In the genomic region with DNA sequence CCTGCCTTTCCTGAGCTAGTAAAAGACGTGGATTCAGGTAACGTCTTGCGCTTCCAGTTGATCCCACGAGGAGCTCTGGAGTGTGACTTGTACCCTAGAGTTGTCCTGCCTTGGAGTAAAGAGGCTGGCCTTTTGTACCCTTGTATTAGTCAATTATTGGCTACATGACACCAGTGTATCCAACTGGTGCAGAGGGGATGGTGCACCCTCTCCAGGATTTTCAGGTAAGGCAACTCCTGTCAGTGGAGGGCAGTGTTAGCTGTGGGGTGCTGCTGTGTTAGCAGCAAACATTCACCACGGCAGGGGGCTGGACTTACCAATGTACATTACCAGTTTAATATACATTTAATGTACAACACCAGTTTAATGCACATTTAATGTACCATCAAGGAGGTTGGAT, we compare ENCODE assay signal across 16 cellular contexts.
DNase-seq lines count a peak whose midpoint lies in the region; ATAC-seq and TF ChIP-seq lines count a peak whose summit lies in the region.
"Had no signal": no experiment of that assay in that cellular context is flagged by ENCODE, and none has a peak within 500 bp of the region (broad histone marks: within the 10 kb centered on the region; RNA-seq: fewer than 3 reads in every experiment).

No MANE protein-coding gene starts in this region.

- no peak overlapping the region for H3K4me3 Mint-ChIP-seq in Calu3 (ENCODE audit: low read depth, unreplicated experiment)
- H3K4me3 Mint-ChIP-seq: activated T-cell treated with anti-CD3 and anti-CD28 coated beads, Interleukin-2, amount 50 U/mL, for 24 hours; CD4-positive, alpha-beta T cell; dendritic cell treated with granulocyte-macrophage colony-stimulating factor and Interleukin-4, amounts not matched to agents 40 ng/mL and 50 ng/mL, for 4 days; memory B cell; T-helper 1 cell treated with Interleukin-12 subunit alpha and Interleukin-12 subunit beta and Interleukin-4 antibody, amounts not matched to agents 30 μg/mL and 1 μg/mL, for 36 hours had no signal

- in situ Hi-C loops in IMR-90 (cut with MboI; ENCODE audit: low sequenced_read_pairs) (no loop called here), astrocyte of the spinal cord (cut with HindIII; ENCODE audit: low sequenced_read_pairs) (no loop called here)

- H4K91ac ChIP-seq in IMR-90 (ENCODE audit: insufficient read depth, low read depth, low read length): no peak overlapping the region

- H3K36me3 ChIP-seq in IMR-90 (ENCODE audit: control insufficient read depth, insufficient read depth, low read length): no peaks in the 10 kb centered on the region
- H3K36me3 ChIP-seq in mesendoderm (ENCODE audit: control insufficient read depth, insufficient read depth, low read length): no peaks in the 10 kb centered on the region

- no peaks in the 10 kb centered on the region for H3K27me3 Mint-ChIP-seq in Calu3 (ENCODE audit: unreplicated experiment)

- H3K14ac ChIP-seq in IMR-90 (replicated peaks; ENCODE audit: low read depth, low read length): no peak overlapping the region

- H3K4me1 Mint-ChIP-seq in Calu3 (ENCODE audit: low read depth, unreplicated experiment): peaks cover 45% of the 10 kb centered on the region

- no peak for TF ChIP-seq CTCF in Calu3 (IDR thresholded peaks at IDR 0.05; ENCODE audit: unreplicated experiment)
- TF ChIP-seq CTCF in IMR-90 (conservative IDR thresholded peaks at IDR 0.05; ENCODE audit: low read depth, low read length): no peak
- peak; percentile 7 for TF ChIP-seq CTCF in astrocyte of the spinal cord (IDR thresholded peaks at IDR 0.05; ENCODE audit: low read depth, low read length)

- no peak overlapping the region for H2BK5ac ChIP-seq in IMR-90 (ENCODE audit: low read depth, low read length, poor library complexity, severe bottlenecking)
- no peak overlapping the region for H2BK5ac ChIP-seq in mesendoderm (ENCODE audit: low read length)

- H3K4me2 ChIP-seq in IMR-90 (ENCODE audit: low read depth, low read length): no peak overlapping the region
- H3K4me2 ChIP-seq in mesendoderm (ENCODE audit: low read length): no peak overlapping the region

- DNase-seq in Calu3 (peak; percentile 42), IMR-90 (no peak), astrocyte of the spinal cord (ENCODE audit: low read depth, low spot score) (no peak), mesendoderm (peak; percentile 34), activated gamma-delta T cell (lab: John Stamatoyannopoulos, UW) (no peak)
- DNase-seq in activated CD8-positive, alpha-beta memory T cell treated with anti-CD3 and anti-CD28 coated beads, Interleukin-2, amount 50 U/mL, for 48 hours: no peak
- DNase-seq: activated CD4-positive, CD25-positive, alpha-beta regulatory T cell treated with anti-CD3 and anti-CD28 coated beads, Interleukin-2, amount 50 U/mL, for 72 hours; activated T-cell treated with anti-CD3 and anti-CD28 coated beads, Interleukin-2, amount 50 U/mL, for 24 hours; CD4-positive, alpha-beta T cell; occipital lobe; small intestine; stimulated activated naive CD8-positive, alpha-beta T cell treated with anti-CD3 and anti-CD28 coated beads, Interleukin-15, Interleukin-2, amounts not matched to agents 100 U/mL and 50 U/mL, for 24 hours had no signal

- H2AK9ac ChIP-seq in IMR-90 (replicated peaks; ENCODE audit: low read depth, low read length, poor library complexity): no peak overlapping the region

- no peak overlapping the region for H3K23ac ChIP-seq in IMR-90 (ENCODE audit: low read depth, low read length)
- no peak overlapping the region for H3K23ac ChIP-seq in mesendoderm (ENCODE audit: low read length)

- no peaks in the 10 kb centered on the region for H3K9me3 ChIP-seq in IMR-90 (ENCODE audit: control insufficient read depth, insufficient read depth, low read length)

- H2AFZ ChIP-seq in IMR-90 (replicated peaks; ENCODE audit: low read length, poor library complexity): no peak overlapping the region

- H3K56ac ChIP-seq in IMR-90 (ENCODE audit: extremely low read depth, insufficient read depth, low read length): no peak overlapping the region
- no peak overlapping the region for H3K56ac ChIP-seq in mesendoderm (ENCODE audit: low read length)

- peak overlapping the region; percentile 65 for H2BK120ac ChIP-seq in IMR-90 (ENCODE audit: low read depth, low read length)
- H2BK120ac ChIP-seq in mesendoderm (ENCODE audit: low read depth, low read length): no peak overlapping the region

- H3K27me3 ChIP-seq in IMR-90 (ENCODE audit: control insufficient read depth, insufficient read depth, low read length): no peaks in the 10 kb centered on the region
- H3K27me3 ChIP-seq in mesendoderm (ENCODE audit: insufficient read depth, low read length, poor library complexity): no peaks in the 10 kb centered on the region

- H3K79me2 ChIP-seq in mesendoderm (ENCODE audit: control insufficient read depth, insufficient read depth, low read length): no peaks in the 10 kb centered on the region

- no CpG with 5 or more reads among the region's 5 CpGs for WGBS in IMR-90 (ENCODE audit: extremely low coverage in 2 of 2, insufficient read length in 1 of 2), 2 experiments
- WGBS in mesendoderm (ENCODE audit: extremely low coverage, insufficient coverage, low lambda C conversion rate): no CpG with 5 or more reads among the region's 5 CpGs

- no peaks in the 10 kb centered on the region for H3K36me3 Mint-ChIP-seq in Calu3 (ENCODE audit: insufficient read depth, unreplicated experiment)

- no peak for TF ChIP-seq RAD21 in IMR-90 (IDR thresholded peaks at IDR 0.05; ENCODE audit: low read length)

- H4K20me1 ChIP-seq in IMR-90 (ENCODE audit: insufficient read depth, low read length): peaks cover 4% of the 10 kb centered on the region; the same call in 1 of the 2 replicates

- H2AK5ac ChIP-seq in IMR-90 (ENCODE audit: low read depth, low read length): no peak overlapping the region
- no peak overlapping the region for H2AK5ac ChIP-seq in mesendoderm (ENCODE audit: low read length)

- TF ChIP-seq POLR2A in IMR-90 (IDR thresholded peaks at IDR 0.05; ENCODE audit: low read depth, low read length): no peak

- no peaks in the 10 kb centered on the region for H3K9me3 Mint-ChIP-seq in Calu3 (ENCODE audit: low read depth, unreplicated experiment)
- H3K9me3 Mint-ChIP-seq: activated T-cell treated with anti-CD3 and anti-CD28 coated beads, Interleukin-2, amount 50 U/mL, for 24 hours; CD4-positive, alpha-beta T cell; dendritic cell treated with granulocyte-macrophage colony-stimulating factor and Interleukin-4, amounts not matched to agents 40 ng/mL and 50 ng/mL, for 4 days; T-helper 1 cell treated with Interleukin-12 subunit alpha and Interleukin-12 subunit beta and Interleukin-4 antibody, amounts not matched to agents 30 μg/mL and 1 μg/mL, for 36 hours had no signal

- dilution Hi-C loops in IMR-90 (cut with HindIII; ENCODE audit: low sequenced_read_pairs, unreplicated experiment): no loop called here

- peak overlapping the region; percentile 33; the same call in 1 of the 2 replicates for H2BK20ac ChIP-seq in IMR-90 (ENCODE audit: low read depth, low read length)

- H3K27ac ChIP-seq in IMR-90 (ENCODE audit: insufficient read depth, low read length) (no peak overlapping the region), mesendoderm (ENCODE audit: low read depth, low read length) (no peak overlapping the region)

- ATAC-seq in IMR-90 (ENCODE audit: low read depth) (no peak), GM18502 (IDR thresholded peaks at IDR 0.05; ENCODE audit: poor library complexity, unreplicated experiment) (no peak)
- ATAC-seq: stimulated activated naive CD8-positive, alpha-beta T cell treated with anti-CD3 and anti-CD28 coated beads, Interleukin-15, Interleukin-2, amounts not matched to agents 100 U/mL and 50 U/mL, for 24 hours had no signal

- H3K79me1 ChIP-seq in IMR-90 (ENCODE audit: low read depth in 1 of 2, low read length in 2 of 2): no peaks in the 10 kb centered on the region
- H3K79me1 ChIP-seq in mesendoderm (ENCODE audit: low read length): no peaks in the 10 kb centered on the region

- no peak overlapping the region for H3K27ac Mint-ChIP-seq in Calu3 (ENCODE audit: unreplicated experiment)
- H3K27ac Mint-ChIP-seq: activated T-cell treated with anti-CD3 and anti-CD28 coated beads, Interleukin-2, amount 50 U/mL, for 24 hours; CD4-positive, alpha-beta T cell; dendritic cell treated with granulocyte-macrophage colony-stimulating factor and Interleukin-4, amounts not matched to agents 40 ng/mL and 50 ng/mL, for 4 days; memory B cell; T-helper 1 cell treated with Interleukin-12 subunit alpha and Interleukin-12 subunit beta and Interleukin-4 antibody, amounts not matched to agents 30 μg/mL and 1 μg/mL, for 36 hours had no signal

- H3K4ac ChIP-seq in IMR-90 (ENCODE audit: low read depth, low read length): no peak overlapping the region
- H3K4ac ChIP-seq in mesendoderm (ENCODE audit: low read depth, low read length): no peak overlapping the region

- BruUV-seq in Calu3 (replicated peaks; lab: Mats Ljungman, UMichigan) (no TSS peak), IMR-90 (replicated peaks; lab: Mats Ljungman, UMichigan) (no TSS peak)

- H3K18ac ChIP-seq in IMR-90 (ENCODE audit: low read depth, low read length) (no peak overlapping the region), mesendoderm (ENCODE audit: low read length) (no peak overlapping the region)

- CTCF ChIA-PET in Calu3 (lab: Charles Lee) (interaction anchor here (0.5 kb wide), 1 partner anchor 602 kb away, joined by 3 read pairs; no protein-coding TSS in a partner anchor), IMR-90 (lab: Yijun Ruan, JAX) (no interaction called here)

- no peak overlapping the region for H2BK15ac ChIP-seq in IMR-90 (ENCODE audit: low read depth, low read length)
- no peak overlapping the region for H2BK15ac ChIP-seq in mesendoderm (replicated peaks; ENCODE audit: low read depth)

- peaks cover 16% of the 10 kb centered on the region for H3K9me1 ChIP-seq in IMR-90 (ENCODE audit: insufficient read depth, low read length)

- H3K4me1 ChIP-seq in IMR-90 (ENCODE audit: control insufficient read depth, insufficient read depth, low read length) (peaks cover 35% of the 10 kb centered on the region), mesendoderm (ENCODE audit: control insufficient read depth, low read depth, low read length) (peaks cover 17% of the 10 kb centered on the region)

- H3K4me3 ChIP-seq in IMR-90 (ENCODE audit: insufficient read depth, low read depth, low read length) (no peak overlapping the region), astrocyte of the spinal cord (ENCODE audit: low read depth, low read length) (no peak overlapping the region), mesendoderm (ENCODE audit: low read length) (no peak overlapping the region)

- POLR2A ChIA-PET in IMR-90 (lab: Charles Lee; ENCODE audit: unreplicated experiment): no interaction called here

- H3K9ac ChIP-seq in IMR-90 (ENCODE audit: low read depth, low read length) (no peak overlapping the region), mesendoderm (ENCODE audit: low read length) (no peak overlapping the region)

- H4K5ac ChIP-seq in IMR-90 (ENCODE audit: low read depth, low read length) (no peak overlapping the region), mesendoderm (ENCODE audit: low read length) (no peak overlapping the region)

- intact Hi-C loops in Calu3 (cut with micrococcal nuclease; ENCODE audit: unreplicated experiment): loop anchor here (5.0 kb wide), 2 partner anchors 221 to 306 kb away; no protein-coding TSS in a partner anchor
- intact Hi-C loops in IMR-90 (cut with micrococcal nuclease): loop anchor here (5.0 to 10.0 kb wide), 3 partner anchors 216 to 974 kb away; a partner anchor contains a TSS

- no peak overlapping the region for H4K8ac ChIP-seq in IMR-90 (ENCODE audit: low read depth in 2 of 2, low read length in 2 of 2)
- no peak overlapping the region for H4K8ac ChIP-seq in mesendoderm (ENCODE audit: low read depth, low read length)

Comparison
In these comparisons a context has a peak if more than half of its experiments do, and no peak if none do; other contexts are left out.
1. DNase-seq: peak in Calu3 (single experiment) and mesendoderm (single experiment); none in IMR-90 (single experiment), astrocyte of the spinal cord (single experiment), activated CD8-positive, alpha-beta memory T cell treated with anti-CD3 and anti-CD28 coated beads, Interleukin-2, amount 50 U/mL, for 48 hours (single experiment) and activated gamma-delta T cell (single experiment).